Comparison of ENCODE assay signal across 20 cellular contexts in genomic region chr19:45163751-45164150, GRCh38. TPM values are rescaled to one million over a fixed set of nuclear protein-coding genes. Genes with fewer than 3 reads are reported as not detected.
DNase-seq lines count a peak whose midpoint lies in the region; ATAC-seq and TF ChIP-seq lines count a peak whose summit lies in the region.
"Had no signal": no experiment of that assay in that cellular context is flagged by ENCODE, and none has a peak within 500 bp of the region (broad histone marks: within the 10 kb centered on the region; RNA-seq: fewer than 3 reads in every experiment).

No MANE protein-coding gene starts in this region.

- H3K27me3 ChIP-seq in WERI-Rb-1 (ENCODE audit: insufficient read depth, low read depth, severe bottlenecking): no peaks in the 10 kb centered on the region

- peaks cover 18% of the 10 kb centered on the region for H3K4me1 Mint-ChIP-seq in stimulated activated naive CD8-positive, alpha-beta T cell treated with anti-CD3 and anti-CD28 coated beads, Interleukin-15, Interleukin-2, amounts not matched to agents 100 ng/mL and 50 ng/mL, for 24 hours (ENCODE audit: low read depth)
- peaks cover 21% of the 10 kb centered on the region for H3K4me1 Mint-ChIP-seq in glutamatergic neuron (ENCODE audit: low read depth, unreplicated experiment)

- H3K4me3 Mint-ChIP-seq in stimulated activated naive CD8-positive, alpha-beta T cell treated with anti-CD3 and anti-CD28 coated beads, Interleukin-15, Interleukin-2, amounts not matched to agents 100 ng/mL and 50 ng/mL, for 24 hours: no peak overlapping the region
- no peak overlapping the region for H3K4me3 Mint-ChIP-seq in glutamatergic neuron (ENCODE audit: unreplicated experiment)
- H3K4me3 Mint-ChIP-seq: activated B cell treated with CpG ODN at 0.5 μM for 24 hours; dendritic cell treated with granulocyte-macrophage colony-stimulating factor and Interleukin-4, amounts not matched to agents 40 ng/mL and 50 ng/mL, for 4 days; T-helper 1 cell treated with Interleukin-12 subunit alpha and Interleukin-12 subunit beta and Interleukin-4 antibody, amounts not matched to agents 30 μg/mL and 1 μg/mL, for 36 hours had no signal

- H3K4me3 ChIP-seq in WERI-Rb-1 (ENCODE audit: low read depth, low read length): no peak overlapping the region
- H3K4me3 ChIP-seq: left lung, sigmoid colon had no signal

- no peaks in the 10 kb centered on the region for H3K9me3 Mint-ChIP-seq in stimulated activated naive CD8-positive, alpha-beta T cell treated with anti-CD3 and anti-CD28 coated beads, Interleukin-15, Interleukin-2, amounts not matched to agents 100 ng/mL and 50 ng/mL, for 24 hours
- H3K9me3 Mint-ChIP-seq in glutamatergic neuron (ENCODE audit: unreplicated experiment): peaks cover 14% of the 10 kb centered on the region
- H3K9me3 Mint-ChIP-seq: activated B cell treated with CpG ODN at 0.5 μM for 24 hours; activated naive CD4-positive, alpha-beta T cell treated with anti-CD3 and anti-CD28 coated beads, Interleukin-2, amount 50 U/mL, for 72 hours; brain; dendritic cell treated with granulocyte-macrophage colony-stimulating factor and Interleukin-4, amounts not matched to agents 40 ng/mL and 50 ng/mL, for 4 days; T-helper 1 cell treated with Interleukin-12 subunit alpha and Interleukin-12 subunit beta and Interleukin-4 antibody, amounts not matched to agents 30 μg/mL and 1 μg/mL, for 36 hours had no signal

- TF ChIP-seq CTCF in WERI-Rb-1 (IDR thresholded peaks at IDR 0.05; ENCODE audit: low read depth, low read length) (no peak), glutamatergic neuron (IDR thresholded peaks at IDR 0.05; ENCODE audit: partially characterized antibody, unreplicated experiment) (no peak)

- ATAC-seq in stimulated activated naive CD8-positive, alpha-beta T cell treated with anti-CD3 and anti-CD28 coated beads, Interleukin-15, Interleukin-2, amounts not matched to agents 100 U/mL and 50 U/mL, for 24 hours: no peak
- no peak for ATAC-seq in HG03097 (IDR thresholded peaks at IDR 0.05; ENCODE audit: low FRiP score, unreplicated experiment)

- H3K27me3 Mint-ChIP-seq in stimulated activated naive CD8-positive, alpha-beta T cell treated with anti-CD3 and anti-CD28 coated beads, Interleukin-15, Interleukin-2, amounts not matched to agents 100 ng/mL and 50 ng/mL, for 24 hours: no peaks in the 10 kb centered on the region
- peaks cover 4% of the 10 kb centered on the region for H3K27me3 Mint-ChIP-seq in glutamatergic neuron (ENCODE audit: unreplicated experiment)

- H3K9me3 ChIP-seq in WERI-Rb-1 (ENCODE audit: severe bottlenecking): no peaks in the 10 kb centered on the region
- H3K9me3 ChIP-seq: left lung, sigmoid colon had no signal

- H3K36me3 ChIP-seq in WERI-Rb-1: no peaks in the 10 kb centered on the region; the same call in 1 of the 2 replicates
- H3K36me3 ChIP-seq: left lung, sigmoid colon had no signal

- DNase-seq in stimulated activated naive CD8-positive, alpha-beta T cell treated with anti-CD3 and anti-CD28 coated beads, Interleukin-15, Interleukin-2, amounts not matched to agents 100 U/mL and 50 U/mL, for 24 hours: no peak
- DNase-seq in WERI-Rb-1 (no peak), glutamatergic neuron (no peak), NCI-H187 (lab: John Stamatoyannopoulos, UW) (no peak), cerebellum (ENCODE audit: low spot score) (no peak)
- DNase-seq in stimulated activated CD4-positive, alpha-beta T cell treated with anti-CD3 and anti-CD28 coated beads, Interleukin-1b, Interleukin-23, amount 100 ng/mL, for 48 hours: no peak
- DNase-seq: foreskin melanocyte, NCI-H1092, NCI-H69, sigmoid colon, substantia nigra had no signal

- no peaks in the 10 kb centered on the region for H3K36me3 Mint-ChIP-seq in stimulated activated naive CD8-positive, alpha-beta T cell treated with anti-CD3 and anti-CD28 coated beads, Interleukin-15, Interleukin-2, amounts not matched to agents 100 ng/mL and 50 ng/mL, for 24 hours (ENCODE audit: low read depth)
- H3K36me3 Mint-ChIP-seq in glutamatergic neuron (ENCODE audit: unreplicated experiment): no peaks in the 10 kb centered on the region
- H3K36me3 Mint-ChIP-seq: activated naive CD4-positive, alpha-beta T cell treated with anti-CD3 and anti-CD28 coated beads, Interleukin-2, amount 50 U/mL, for 72 hours; brain had no signal

- H3K27ac ChIP-seq in WERI-Rb-1: peak overlapping the region; percentile 67
- H3K27ac ChIP-seq: epithelial cell of prostate, left lung, sigmoid colon had no signal

- H3K27ac Mint-ChIP-seq in stimulated activated naive CD8-positive, alpha-beta T cell treated with anti-CD3 and anti-CD28 coated beads, Interleukin-15, Interleukin-2, amounts not matched to agents 100 ng/mL and 50 ng/mL, for 24 hours: peak overlapping the region; percentile 63
- H3K27ac Mint-ChIP-seq in glutamatergic neuron (ENCODE audit: unreplicated experiment): peak overlapping the region; percentile 82
- H3K27ac Mint-ChIP-seq: dendritic cell treated with granulocyte-macrophage colony-stimulating factor and Interleukin-4, amounts not matched to agents 40 ng/mL and 50 ng/mL, for 4 days; T-helper 1 cell treated with Interleukin-12 subunit alpha and Interleukin-12 subunit beta and Interleukin-4 antibody, amounts not matched to agents 30 μg/mL and 1 μg/mL, for 36 hours had no signal

RNA-seq across cellular contexts. Expression of gene NKPD1, which starts 3.0 kb away (rescaled TPM):
- 1.2 TPM for total RNA-seq in glutamatergic neuron (ENCODE audit: unreplicated experiment)
- 0.54 TPM for total RNA-seq in cerebellum
- total RNA-seq: left lung had no signal

RNA-seq across cellular contexts. Expression of gene TRAPPC6A, which starts 14.3 kb away (rescaled TPM):
- total RNA-seq in glutamatergic neuron (ENCODE audit: unreplicated experiment): 31.6 TPM
- total RNA-seq in cerebellum: 7.0 TPM

RNA-seq across cellular contexts. Expression of gene BLOC1S3, which starts 14.8 kb away (rescaled TPM):
- 8.1 TPM for total RNA-seq in glutamatergic neuron (ENCODE audit: unreplicated experiment)
- total RNA-seq in cerebellum: 2.5 TPM
